14 cellular contexts compared by ENCODE assay signal in genomic region chr2:170739048-170739447, GRCh38. TPM values are rescaled to one million over a fixed set of nuclear protein-coding genes. Genes with fewer than 3 reads are reported as not detected.
A peak's percentile ranks its signal among the peaks of the same experiment; 100 is the strongest.
DNase-seq lines count a peak whose midpoint lies in the region; ATAC-seq, FAIRE-seq and TF ChIP-seq lines count a peak whose summit lies in the region.
"Had no signal": no experiment of that assay in that cellular context is flagged by ENCODE, and none has a peak within 500 bp of the region (broad histone marks: within the 10 kb centered on the region; RNA-seq: fewer than 3 reads in every experiment).

No MANE protein-coding gene starts in this region.

- peaks cover 7% of the 10 kb centered on the region for H3K27me3 Mint-ChIP-seq in activated CD4-positive, alpha-beta T cell treated with anti-CD3 and anti-CD28 coated beads, Interleukin-2, amount 10 ng/mL, durations not matched to agents 7 days and 5 days

- TF ChIP-seq POLR2A in GM12891 (IDR thresholded peaks at IDR 0.05; ENCODE audit: low read depth, low read length), result no peak

- DNase-seq in GM04504 (ENCODE audit: low read depth) (peak; percentile 82), RWPE2 (ENCODE audit: low spot score) (peak; percentile 82), fibroblast of pulmonary artery (ENCODE audit: low read depth) (peak; percentile 74), smooth muscle cell (lab: John Stamatoyannopoulos, UW; ENCODE audit: unreplicated experiment) (no peak), GM12891 (ENCODE audit: insufficient read length, low spot score) (no peak), GDM1 (lab: John Stamatoyannopoulos, UW) (no peak)
- no peak for DNase-seq in activated CD4-positive, alpha-beta T cell treated with anti-CD3 and anti-CD28 coated beads, Interleukin-2, amount 10 ng/mL, durations not matched to agents 7 days and 5 days
- DNase-seq: activated CD4-positive, alpha-beta T cell treated with anti-CD3 and anti-CD28 coated beads for 48 hours; NCI-H2081; RPMI8226 had no signal

- no peak overlapping the region for H3K4me3 ChIP-seq in RWPE2 (ENCODE audit: severe bottlenecking)
- no peak overlapping the region for H3K4me3 ChIP-seq in fibroblast of pulmonary artery (replicated peaks; ENCODE audit: low read depth, low read length)
- no peak overlapping the region for H3K4me3 ChIP-seq in smooth muscle cell
- H3K4me3 ChIP-seq: prostate gland had no signal

- WGBS in smooth muscle cell (ENCODE audit: low lambda C conversion rate), result 35% methylated on average over 3 of the region's 3 CpGs

- H3K4me3 Mint-ChIP-seq in activated CD4-positive, alpha-beta T cell treated with anti-CD3 and anti-CD28 coated beads, Interleukin-2, amount 10 ng/mL, durations not matched to agents 7 days and 5 days, result no peak overlapping the region
- H3K4me3 Mint-ChIP-seq: activated naive CD4-positive, alpha-beta T cell treated with anti-CD3 and anti-CD28 coated beads, Interleukin-2, amount 50 U/mL, for 24 hours had no signal

- CTCF ChIA-PET in activated CD4-positive, alpha-beta T cell treated with anti-CD3 and anti-CD28 coated beads, Interleukin-2, amount 10 ng/mL, durations not matched to agents 7 days and 5 days (lab: Charles Lee), result no interaction called here

- POLR2A ChIA-PET in activated CD4-positive, alpha-beta T cell treated with anti-CD3 and anti-CD28 coated beads, Interleukin-2, amount 10 ng/mL, durations not matched to agents 7 days and 5 days (lab: Charles Lee), result interaction anchor here (0.8 kb wide), 1 partner anchor 211 kb away, joined by 4 read pairs; no protein-coding TSS in a partner anchor

- H3F3A ChIP-seq in smooth muscle cell (ENCODE audit: low read depth), result no peaks in the 10 kb centered on the region

- H3K27ac ChIP-seq in RWPE2 (ENCODE audit: poor library complexity, severe bottlenecking), result peak overlapping the region; percentile 100
- peak overlapping the region; percentile 78 for H3K27ac ChIP-seq in smooth muscle cell (ENCODE audit: low read depth)
- H3K27ac ChIP-seq: prostate gland had no signal

- no peak for FAIRE-seq in GM12891 (lab: Jason Lieb, UNC)

- H3K4me1 Mint-ChIP-seq in activated CD4-positive, alpha-beta T cell treated with anti-CD3 and anti-CD28 coated beads, Interleukin-2, amount 10 ng/mL, durations not matched to agents 7 days and 5 days, result no peaks in the 10 kb centered on the region
- H3K4me1 Mint-ChIP-seq: activated naive CD4-positive, alpha-beta T cell treated with anti-CD3 and anti-CD28 coated beads, Interleukin-2, amount 50 U/mL, for 24 hours had no signal

- peak overlapping the region; percentile 40 for H3K9ac ChIP-seq in smooth muscle cell (ENCODE audit: low read depth)

- H3K9me3 ChIP-seq in RWPE2 (ENCODE audit: severe bottlenecking) (no peaks in the 10 kb centered on the region), smooth muscle cell (replicated peaks; ENCODE audit: low read depth) (no peaks in the 10 kb centered on the region)
- H3K9me3 ChIP-seq: prostate gland had no signal

- peaks cover 26% of the 10 kb centered on the region for H3K4me1 ChIP-seq in RWPE2 (ENCODE audit: insufficient read depth, poor library complexity, severe bottlenecking)
- H3K4me1 ChIP-seq in smooth muscle cell (ENCODE audit: low read depth), result no peaks in the 10 kb centered on the region
- H3K4me1 ChIP-seq: prostate gland had no signal

- H3K4me2 ChIP-seq in smooth muscle cell, result peak overlapping the region; percentile 32

- no peaks in the 10 kb centered on the region for H3K79me2 ChIP-seq in smooth muscle cell (ENCODE audit: low read depth)

- H3K36me3 ChIP-seq in RWPE2 (ENCODE audit: low read depth), result no peaks in the 10 kb centered on the region
- H3K36me3 ChIP-seq in smooth muscle cell (ENCODE audit: low read depth), result no peaks in the 10 kb centered on the region
- H3K36me3 ChIP-seq: prostate gland had no signal

- H4K20me1 ChIP-seq in smooth muscle cell (ENCODE audit: low read depth), result no peaks in the 10 kb centered on the region

- H3K36me3 Mint-ChIP-seq in activated CD4-positive, alpha-beta T cell treated with anti-CD3 and anti-CD28 coated beads, Interleukin-2, amount 10 ng/mL, durations not matched to agents 7 days and 5 days (ENCODE audit: low read depth), result no peaks in the 10 kb centered on the region
- H3K36me3 Mint-ChIP-seq: activated naive CD4-positive, alpha-beta T cell treated with anti-CD3 and anti-CD28 coated beads, Interleukin-2, amount 50 U/mL, for 24 hours had no signal

- H3K9me3 Mint-ChIP-seq in activated CD4-positive, alpha-beta T cell treated with anti-CD3 and anti-CD28 coated beads, Interleukin-2, amount 10 ng/mL, durations not matched to agents 7 days and 5 days, result no peaks in the 10 kb centered on the region

- H3K27me3 ChIP-seq in RWPE2 (ENCODE audit: insufficient read depth, poor library complexity, severe bottlenecking) (no peaks in the 10 kb centered on the region), smooth muscle cell (ENCODE audit: low read depth) (no peaks in the 10 kb centered on the region)

- no peak for TF ChIP-seq CTCF in RWPE2 (IDR thresholded peaks at IDR 0.05; ENCODE audit: poor library complexity, severe bottlenecking)
- no peak for TF ChIP-seq CTCF in fibroblast of pulmonary artery (IDR thresholded peaks at IDR 0.05; ENCODE audit: low read length, missing control alignments)
- no peak for TF ChIP-seq CTCF in smooth muscle cell (IDR thresholded peaks at IDR 0.05; ENCODE audit: borderline replicate concordance, insufficient read depth, poor library complexity, severe bottlenecking)

- ATAC-seq in RWPE2 (ENCODE audit: low read depth), result peak; percentile 94
- ATAC-seq in GM21723 (IDR thresholded peaks at IDR 0.05; ENCODE audit: unreplicated experiment), result no peak

- H2AFZ ChIP-seq in smooth muscle cell (ENCODE audit: low read depth), result no peak overlapping the region

- no peak overlapping the region for H3K27ac Mint-ChIP-seq in activated CD4-positive, alpha-beta T cell treated with anti-CD3 and anti-CD28 coated beads, Interleukin-2, amount 10 ng/mL, durations not matched to agents 7 days and 5 days
- H3K27ac Mint-ChIP-seq: activated naive CD4-positive, alpha-beta T cell treated with anti-CD3 and anti-CD28 coated beads, Interleukin-2, amount 50 U/mL, for 24 hours had no signal

TF ChIP-seq in GM12891, 5 proteins besides CTCF, POLR2A, EP300 and RAD21:
- TF ChIP-seq PAX5 (IDR thresholded peaks at IDR 0.05; ENCODE audit: insufficient read depth, low read length, severe bottlenecking) (no peak), POLR2AphosphoS5 (IDR thresholded peaks at IDR 0.05; ENCODE audit: low read depth, low read length) (no peak), SPI1 (IDR thresholded peaks at IDR 0.05; ENCODE audit: low read depth, low read length) (no peak), TAF1 (IDR thresholded peaks at IDR 0.05; ENCODE audit: low read depth, low read length) (no peak), POU2F2 (IDR thresholded peaks at IDR 0.05; ENCODE audit: low read depth, low read length) (no peak)

RNA-seq across cellular contexts. Expression of gene SP5, which starts 23.9 kb away (rescaled TPM):
- 0.04 TPM in 1 of 2 replicates, not detected in the other for total RNA-seq in smooth muscle cell
- polyA plus RNA-seq in smooth muscle cell, result not detected in 2 replicates
- polyA plus RNA-seq in GM12891 (2012; ENCODE audit: low read depth, missing spikeins), result not detected
- not detected for total RNA-seq in activated CD4-positive, alpha-beta T cell treated with anti-CD3 and anti-CD28 coated beads, Interleukin-2, amount 10 ng/mL, durations not matched to agents 7 days and 5 days

RNA-seq across cellular contexts. Expression of gene ERICH2, which starts 31.1 kb away (rescaled TPM):
- total RNA-seq in smooth muscle cell, result not detected in 2 replicates
- polyA plus RNA-seq in smooth muscle cell, result 0.97 and 1.3 TPM in 2 replicates
- not detected for polyA plus RNA-seq in GM12891 (2012; ENCODE audit: low read depth, missing spikeins)
- not detected for total RNA-seq in activated CD4-positive, alpha-beta T cell treated with anti-CD3 and anti-CD28 coated beads, Interleukin-2, amount 10 ng/mL, durations not matched to agents 7 days and 5 days
- total RNA-seq: urinary bladder had no signal

Comparison
In these comparisons a context has a peak if more than half of its experiments do, and no peak if none do; other contexts are left out.
1. DNase-seq: peak in GM04504 (single experiment), RWPE2 (single experiment) and fibroblast of pulmonary artery (single experiment); none in smooth muscle cell (single experiment), GM12891 (single experiment), GDM1 (single experiment) and activated CD4-positive, alpha-beta T cell treated with anti-CD3 and anti-CD28 coated beads, Interleukin-2, amount 10 ng/mL, durations not matched to agents 7 days and 5 days (single experiment).